15 cellular contexts compared by ENCODE assay signal in genomic region chr14:101373690-101374295, GRCh38.
A peak's percentile ranks its signal among the peaks of the same experiment; 100 is the strongest.
DNase-seq lines count a peak whose midpoint lies in the region; ATAC-seq and TF ChIP-seq lines count a peak whose summit lies in the region.
"Had no signal": no experiment of that assay in that cellular context is flagged by ENCODE, and none has a peak within 500 bp of the region (broad histone marks: within the 10 kb centered on the region; RNA-seq: fewer than 3 reads in every experiment).

No MANE protein-coding gene starts in this region.

- no peak overlapping the region for H2AK5ac ChIP-seq in neuronal stem cell (ENCODE audit: low read depth, low read length)

- no peak for TF ChIP-seq POLR2A in esophagus muscularis mucosa (IDR thresholded peaks at IDR 0.05; ENCODE audit: low read depth)

- H3K36me3 ChIP-seq in esophagus muscularis mucosa = no peaks in the 10 kb centered on the region
- no peaks in the 10 kb centered on the region for H3K36me3 ChIP-seq in neuronal stem cell (replicated peaks in 1 of 2; ENCODE audit: control insufficient read depth in 2 of 2, insufficient read depth in 2 of 2, low read length in 2 of 2)
- H3K36me3 ChIP-seq: BE2C, HAP-1 had no signal

- ATAC-seq in activated CD8-positive, alpha-beta memory T cell treated with anti-CD3 and anti-CD28 coated beads, Interleukin-2, amount 10 ng/mL, durations not matched to agents 7 days and 5 days = no peak
- ATAC-seq: HepG2 had no signal

- in situ Hi-C loops in GM13976 (cut with MboI; ENCODE audit: low sequenced_read_pairs, unreplicated experiment) = no loop called here

- H3K4me3 Mint-ChIP-seq in activated CD8-positive, alpha-beta memory T cell treated with anti-CD3 and anti-CD28 coated beads, Interleukin-2, amount 10 ng/mL, durations not matched to agents 7 days and 5 days = no peak overlapping the region
- no peak overlapping the region for H3K4me3 Mint-ChIP-seq in type B pancreatic cell
- no peak overlapping the region for H3K4me3 Mint-ChIP-seq in endothelial cell (ENCODE audit: unreplicated experiment)

- no peak overlapping the region for H4K91ac ChIP-seq in neuronal stem cell (ENCODE audit: low read depth, low read length, poor library complexity)

- no peaks in the 10 kb centered on the region for H3K9me3 Mint-ChIP-seq in activated CD8-positive, alpha-beta memory T cell treated with anti-CD3 and anti-CD28 coated beads, Interleukin-2, amount 10 ng/mL, durations not matched to agents 7 days and 5 days (ENCODE audit: low read depth)
- H3K9me3 Mint-ChIP-seq in type B pancreatic cell (no peaks in the 10 kb centered on the region), endothelial cell (ENCODE audit: unreplicated experiment) (no peaks in the 10 kb centered on the region)

- H3K9me3 ChIP-seq in esophagus muscularis mucosa (no peaks in the 10 kb centered on the region), neuronal stem cell (replicated peaks in 1 of 2; ENCODE audit: control insufficient read depth in 2 of 2, insufficient read depth in 1 of 2, low read depth in 1 of 2, low read length in 2 of 2) (no peaks in the 10 kb centered on the region)
- H3K9me3 ChIP-seq: BE2C, HAP-1 had no signal

- 89% methylated on average over 22 of the region's 22 CpGs for whole genome bisulfite sequencing in esophagus muscularis mucosa
- WGBS in neuronal stem cell (ENCODE audit: extremely low coverage in 2 of 2, insufficient read length in 2 of 2, insufficient replicate concordance in 1 of 2), 2 donors = no CpG with 5 or more reads among the region's 22 CpGs

- no peak overlapping the region for H2AFZ ChIP-seq in neuronal stem cell (ENCODE audit: low read length)

- no peak overlapping the region for H2BK5ac ChIP-seq in neuronal stem cell (ENCODE audit: low read length)

- peaks cover 8% of the 10 kb centered on the region for H3K27me3 Mint-ChIP-seq in activated CD8-positive, alpha-beta memory T cell treated with anti-CD3 and anti-CD28 coated beads, Interleukin-2, amount 10 ng/mL, durations not matched to agents 7 days and 5 days
- H3K27me3 Mint-ChIP-seq in type B pancreatic cell (peaks cover 6% of the 10 kb centered on the region), endothelial cell (ENCODE audit: unreplicated experiment) (peaks cover 6% of the 10 kb centered on the region)

- H3K27ac ChIP-seq in esophagus muscularis mucosa (replicated peaks in 1 of 4) (no peak overlapping the region), neuronal stem cell (replicated peaks; ENCODE audit: low read length) (no peak overlapping the region)
- H3K27ac ChIP-seq: C4-2B had no signal

- no peak overlapping the region for H2BK120ac ChIP-seq in neuronal stem cell (ENCODE audit: low read depth, low read length)

- H3K18ac ChIP-seq in neuronal stem cell (ENCODE audit: low read length) = peak overlapping the region; percentile 15

- no peak overlapping the region for H4K8ac ChIP-seq in neuronal stem cell (ENCODE audit: low read depth, low read length)

- H2BK12ac ChIP-seq in neuronal stem cell (ENCODE audit: low read length) = no peak overlapping the region

- H3K36me3 Mint-ChIP-seq in activated CD8-positive, alpha-beta memory T cell treated with anti-CD3 and anti-CD28 coated beads, Interleukin-2, amount 10 ng/mL, durations not matched to agents 7 days and 5 days = no peaks in the 10 kb centered on the region
- H3K36me3 Mint-ChIP-seq in type B pancreatic cell = no peaks in the 10 kb centered on the region
- H3K36me3 Mint-ChIP-seq in endothelial cell (ENCODE audit: low read depth, unreplicated experiment) = no peaks in the 10 kb centered on the region
- H3K36me3 Mint-ChIP-seq: CD4-positive, alpha-beta memory T cell had no signal

- H3K27me3 ChIP-seq in esophagus muscularis mucosa (peaks cover 0 to 17% (median 0%) of the 10 kb centered on the region in 4 donors), neuronal stem cell (ENCODE audit: control insufficient read depth in 3 of 3, insufficient read depth in 3 of 3, low read depth in 1 of 3, low read length in 3 of 3) (peaks cover 0 to 2% (median 0%) of the 10 kb centered on the region in 3 experiments)

- no peak overlapping the region for H2BK15ac ChIP-seq in neuronal stem cell (ENCODE audit: low read length)

- peak; percentile 23 for DNase-seq in activated CD8-positive, alpha-beta memory T cell treated with anti-CD3 and anti-CD28 coated beads, Interleukin-2, amount 50 U/mL, for 48 hours
- DNase-seq in activated CD8-positive, alpha-beta memory T cell treated with anti-CD3 and anti-CD28 coated beads, Interleukin-2, amount 10 ng/mL, durations not matched to agents 7 days and 5 days = no peak
- DNase-seq in esophagus muscularis mucosa (ENCODE audit: extremely low spot score) (peak; percentile 62), neuronal stem cell (ENCODE audit: low spot score) (no peak), GM13976 (ENCODE audit: low spot score) (no peak), type B pancreatic cell (ENCODE audit: extremely low spot score, unreplicated experiment) (no peak), endothelial cell (ENCODE audit: low spot score) (no peak)
- DNase-seq: ACHN; BE2C; CD4-positive, alpha-beta memory T cell; DND-41; GDM1 had no signal

- TF ChIP-seq EP300 in esophagus muscularis mucosa (IDR thresholded peaks at IDR 0.05) = no peak

- H3K4me3 ChIP-seq in esophagus muscularis mucosa (no peak overlapping the region), neuronal stem cell (ENCODE audit: low read length in 2 of 2) (no peak overlapping the region)
- H3K4me3 ChIP-seq: HAP-1 had no signal

- no peak overlapping the region for H3K27ac Mint-ChIP-seq in activated CD8-positive, alpha-beta memory T cell treated with anti-CD3 and anti-CD28 coated beads, Interleukin-2, amount 10 ng/mL, durations not matched to agents 7 days and 5 days
- H3K27ac Mint-ChIP-seq in type B pancreatic cell = no peak overlapping the region
- no peak overlapping the region for H3K27ac Mint-ChIP-seq in endothelial cell (ENCODE audit: unreplicated experiment)
- H3K27ac Mint-ChIP-seq: CD4-positive, alpha-beta memory T cell had no signal

- H3K79me1 ChIP-seq in neuronal stem cell (ENCODE audit: low read depth, low read length) = no peaks in the 10 kb centered on the region

- intact Hi-C loops in esophagus muscularis mucosa (cut with DNase I) = no loop called here

- peaks cover 0 to 22% (median 17%) of the 10 kb centered on the region in 4 donors for H3K4me1 ChIP-seq in esophagus muscularis mucosa
- peaks cover 1 to 6% of the 10 kb centered on the region in 2 donors for H3K4me1 ChIP-seq in neuronal stem cell (ENCODE audit: control insufficient read depth in 2 of 2, insufficient read depth in 1 of 2, low read depth in 1 of 2, low read length in 2 of 2)
- H3K4me1 ChIP-seq: BE2C, HAP-1 had no signal

- H3K4me2 ChIP-seq in neuronal stem cell (ENCODE audit: insufficient read depth, low read length, poor library complexity, severe bottlenecking) = no peak overlapping the region

- CTCF ChIA-PET in activated CD8-positive, alpha-beta memory T cell treated with anti-CD3 and anti-CD28 coated beads, Interleukin-2, amount 10 ng/mL, durations not matched to agents 7 days and 5 days (lab: Charles Lee) = no interaction called here

- H3K9ac ChIP-seq in neuronal stem cell (ENCODE audit: low read depth, low read length, poor library complexity) = no peak overlapping the region

- TF ChIP-seq CTCF in esophagus muscularis mucosa (IDR thresholded peaks at IDR 0.05) = no peak
- no peak for TF ChIP-seq CTCF in GM13976 (IDR thresholded peaks at IDR 0.05; ENCODE audit: borderline replicate concordance, control extremely low read depth, extremely low read depth, insufficient read depth, missing control alignments)
- no peak for TF ChIP-seq CTCF in type B pancreatic cell (conservative IDR thresholded peaks at IDR 0.05)
- no peak for TF ChIP-seq CTCF in endothelial cell (IDR thresholded peaks at IDR 0.05; ENCODE audit: unreplicated experiment)

- H3K4me1 Mint-ChIP-seq in activated CD8-positive, alpha-beta memory T cell treated with anti-CD3 and anti-CD28 coated beads, Interleukin-2, amount 10 ng/mL, durations not matched to agents 7 days and 5 days = no peaks in the 10 kb centered on the region
- no peaks in the 10 kb centered on the region for H3K4me1 Mint-ChIP-seq in type B pancreatic cell (ENCODE audit: unreplicated experiment)
- H3K4me1 Mint-ChIP-seq in endothelial cell (ENCODE audit: unreplicated experiment) = no peaks in the 10 kb centered on the region
- H3K4me1 Mint-ChIP-seq: CD4-positive, alpha-beta memory T cell had no signal

- no peak overlapping the region for H3K14ac ChIP-seq in neuronal stem cell (ENCODE audit: low read length)

- H3K4ac ChIP-seq in neuronal stem cell (ENCODE audit: low read length) = no peak overlapping the region

- H3K23ac ChIP-seq in neuronal stem cell (ENCODE audit: low read depth, low read length, poor library complexity) = no peak overlapping the region

Comparison
In these comparisons a context has a peak if more than half of its experiments do, and no peak if none do; other contexts are left out.
1. DNase-seq: peak in activated CD8-positive, alpha-beta memory T cell treated with anti-CD3 and anti-CD28 coated beads, Interleukin-2, amount 50 U/mL, for 48 hours (single experiment) and esophagus muscularis mucosa (single experiment); none in activated CD8-positive, alpha-beta memory T cell treated with anti-CD3 and anti-CD28 coated beads, Interleukin-2, amount 10 ng/mL, durations not matched to agents 7 days and 5 days (single experiment), neuronal stem cell (single experiment), GM13976 (single experiment), type B pancreatic cell (single experiment) and endothelial cell (single experiment).